In the genomic region with DNA sequence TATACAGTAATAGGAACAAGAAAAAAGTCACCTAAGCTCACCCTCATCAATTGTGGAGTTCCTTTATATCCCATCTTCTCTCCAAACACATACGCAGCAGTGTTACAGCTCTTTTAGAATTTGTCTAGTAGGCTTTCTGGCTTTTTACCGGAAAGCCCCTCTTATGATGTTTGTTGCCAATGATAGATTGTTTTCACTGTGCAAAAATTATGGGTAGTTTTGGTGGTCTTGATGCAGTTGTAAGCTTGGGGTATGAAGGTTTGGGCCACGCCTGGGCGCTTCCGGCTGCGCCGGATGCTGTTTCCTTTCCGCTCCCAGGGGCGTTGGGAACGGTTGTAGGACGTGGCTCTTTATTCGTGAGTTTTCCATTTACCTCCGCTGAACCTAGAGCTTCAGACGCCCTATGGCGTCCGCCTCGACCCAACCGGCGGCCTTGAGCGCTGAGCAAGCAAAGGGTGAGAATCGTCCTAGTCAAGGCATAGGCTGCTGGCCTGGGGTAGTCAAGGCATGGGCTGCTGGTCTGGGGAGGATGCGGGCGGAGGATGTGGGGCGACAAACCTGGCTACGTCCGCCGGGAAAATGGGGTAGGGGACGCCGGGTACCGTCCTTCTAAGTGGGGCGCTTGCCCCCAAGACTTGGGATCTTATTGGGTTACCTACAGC, we compare ENCODE assay signal across 1 cellular context.
TF ChIP-seq lines count a peak whose summit lies in the region.

Gene C12orf57, plus strand, starts transcription at position 304 of the 662 bp plus-strand sequence. Its CDS starts 100 bp downstream, at position 404.
Gene RNU7-1, plus strand, starts transcription at position 98 of the 662 bp plus-strand sequence.

TF ChIP-seq in HepG2, 621 proteins besides CTCF, POLR2A, EP300 and RAD21 (continued from another document and continues in another):
- TF ChIP-seq U2AF2 (IDR thresholded peaks at IDR 0.05; ENCODE audit: low read depth, low read length): no peak; the same call in 1 of the 2 replicates
- peak; percentile 49 to 52; a peak in 2 of 4 replicates for TF ChIP-seq MAFK (conservative IDR thresholded peaks at IDR 0.05 in 1 of 2, IDR thresholded peaks at IDR 0.05 in 1 of 2; ENCODE audit: low read length in 2 of 2)
- TF ChIP-seq XRCC5 (optimal IDR thresholded peaks at IDR 0.05; ENCODE audit: low read length): no peak
- peak; percentile 60; the same call in 1 of the 2 replicates for TF ChIP-seq ZBTB39 (CRISPR knock-in tag; IDR thresholded peaks at IDR 0.05)
- TF ChIP-seq, protein P1, sequence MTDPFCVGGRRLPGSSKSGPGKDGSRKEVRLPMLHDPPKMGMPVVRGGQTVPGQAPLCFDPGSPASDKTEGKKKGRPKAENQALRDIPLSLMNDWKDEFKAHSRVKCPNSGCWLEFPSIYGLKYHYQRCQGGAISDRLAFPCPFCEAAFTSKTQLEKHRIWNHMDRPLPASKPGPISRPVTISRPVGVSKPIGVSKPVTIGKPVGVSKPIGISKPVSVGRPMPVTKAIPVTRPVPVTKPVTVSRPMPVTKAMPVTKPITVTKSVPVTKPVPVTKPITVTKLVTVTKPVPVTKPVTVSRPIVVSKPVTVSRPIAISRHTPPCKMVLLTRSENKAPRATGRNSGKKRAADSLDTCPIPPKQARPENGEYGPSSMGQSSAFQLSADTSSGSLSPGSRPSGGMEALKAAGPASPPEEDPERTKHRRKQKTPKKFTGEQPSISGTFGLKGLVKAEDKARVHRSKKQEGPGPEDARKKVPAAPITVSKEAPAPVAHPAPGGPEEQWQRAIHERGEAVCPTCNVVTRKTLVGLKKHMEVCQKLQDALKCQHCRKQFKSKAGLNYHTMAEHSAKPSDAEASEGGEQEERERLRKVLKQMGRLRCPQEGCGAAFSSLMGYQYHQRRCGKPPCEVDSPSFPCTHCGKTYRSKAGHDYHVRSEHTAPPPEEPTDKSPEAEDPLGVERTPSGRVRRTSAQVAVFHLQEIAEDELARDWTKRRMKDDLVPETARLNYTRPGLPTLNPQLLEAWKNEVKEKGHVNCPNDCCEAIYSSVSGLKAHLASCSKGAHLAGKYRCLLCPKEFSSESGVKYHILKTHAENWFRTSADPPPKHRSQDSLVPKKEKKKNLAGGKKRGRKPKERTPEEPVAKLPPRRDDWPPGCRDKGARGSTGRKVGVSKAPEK (CRISPR knock-in tag; IDR thresholded peaks at IDR 0.05; ENCODE audit: borderline replicate concordance): no peak
- TF ChIP-seq HOMEZ (CRISPR knock-in tag; IDR thresholded peaks at IDR 0.05; ENCODE audit: low read depth): peak; percentile 37; the same call in 1 of the 2 replicates
- TF ChIP-seq IRX3 (CRISPR knock-in tag; IDR thresholded peaks at IDR 0.05; ENCODE audit: borderline replicate concordance, low read depth): peak; percentile 89
- TF ChIP-seq, protein P2, sequence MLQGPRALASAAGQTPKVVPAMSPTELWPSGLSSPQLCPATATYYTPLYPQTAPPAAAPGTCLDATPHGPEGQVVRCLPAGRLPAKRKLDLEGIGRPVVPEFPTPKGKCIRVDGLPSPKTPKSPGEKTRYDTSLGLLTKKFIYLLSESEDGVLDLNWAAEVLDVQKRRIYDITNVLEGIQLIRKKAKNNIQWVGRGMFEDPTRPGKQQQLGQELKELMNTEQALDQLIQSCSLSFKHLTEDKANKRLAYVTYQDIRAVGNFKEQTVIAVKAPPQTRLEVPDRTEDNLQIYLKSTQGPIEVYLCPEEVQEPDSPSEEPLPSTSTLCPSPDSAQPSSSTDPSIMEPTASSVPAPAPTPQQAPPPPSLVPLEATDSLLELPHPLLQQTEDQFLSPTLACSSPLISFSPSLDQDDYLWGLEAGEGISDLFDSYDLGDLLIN (CRISPR knock-in tag; IDR thresholded peaks at IDR 0.05; ENCODE audit: borderline replicate concordance): 0 out of 2 replicates have a peak, but pooled peaks have one; percentile 94
- TF ChIP-seq, protein P3, sequence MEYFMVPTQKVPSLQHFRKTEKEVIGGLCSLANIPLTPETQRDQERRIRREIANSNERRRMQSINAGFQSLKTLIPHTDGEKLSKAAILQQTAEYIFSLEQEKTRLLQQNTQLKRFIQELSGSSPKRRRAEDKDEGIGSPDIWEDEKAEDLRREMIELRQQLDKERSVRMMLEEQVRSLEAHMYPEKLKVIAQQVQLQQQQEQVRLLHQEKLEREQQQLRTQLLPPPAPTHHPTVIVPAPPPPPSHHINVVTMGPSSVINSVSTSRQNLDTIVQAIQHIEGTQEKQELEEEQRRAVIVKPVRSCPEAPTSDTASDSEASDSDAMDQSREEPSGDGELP (IDR thresholded peaks at IDR 0.05; ENCODE audit: borderline replicate concordance, low read depth): no peak
- 0 out of 2 replicates have a peak, but pooled peaks have one; percentile 20 for TF ChIP-seq ZNF460 (CRISPR knock-in tag; IDR thresholded peaks at IDR 0.05; ENCODE audit: borderline replicate concordance)
- TF ChIP-seq POLR2AphosphoS5 (IDR thresholded peaks at IDR 0.05; ENCODE audit: low read depth, low read length): peak; percentile 100
- peak; percentile 87 for TF ChIP-seq AGO2 (optimal IDR thresholded peaks at IDR 0.05; ENCODE audit: low read depth, low read length)
- no peak; the same call in 1 of the 2 replicates for TF ChIP-seq ZNF670 (CRISPR knock-in tag; IDR thresholded peaks at IDR 0.05; ENCODE audit: borderline replicate concordance)
- TF ChIP-seq IRF2 (CRISPR knock-in tag; IDR thresholded peaks at IDR 0.05): peak; percentile 90
- TF ChIP-seq CEBPG (CRISPR knock-in tag; IDR thresholded peaks at IDR 0.05): peak; percentile 71
- no peak for TF ChIP-seq TCF7 (IDR thresholded peaks at IDR 0.05; ENCODE audit: low read depth)
- no peak for TF ChIP-seq ZFP41 (CRISPR knock-in tag; IDR thresholded peaks at IDR 0.05; ENCODE audit: borderline replicate concordance)
- peak; percentile 84 for TF ChIP-seq THAP11 (CRISPR knock-in tag; IDR thresholded peaks at IDR 0.05)
- no peak for TF ChIP-seq ZFP37 (CRISPR knock-in tag; IDR thresholded peaks at IDR 0.05; ENCODE audit: borderline replicate concordance)
- TF ChIP-seq GABPA (IDR thresholded peaks at IDR 0.05; ENCODE audit: low read depth, low read length): no peak
- TF ChIP-seq GABPA (CRISPR knock-in tag; IDR thresholded peaks at IDR 0.05; ENCODE audit: low read depth): peak; percentile 87
- peak; percentile 15; the same call in 1 of the 2 replicates for TF ChIP-seq GTF3A (CRISPR knock-in tag; conservative IDR thresholded peaks at IDR 0.05)
- TF ChIP-seq ZNF343 (CRISPR knock-in tag; IDR thresholded peaks at IDR 0.05): no peak; the same call in 1 of the 2 replicates
- peak; percentile 11; the same call in 1 of the 2 replicates for TF ChIP-seq MNT (IDR thresholded peaks at IDR 0.05)
- TF ChIP-seq RORA (CRISPR knock-in tag; IDR thresholded peaks at IDR 0.05): no peak
- peak; percentile 76; the same call in 1 of the 2 replicates for TF ChIP-seq ZZZ3 (CRISPR knock-in tag; IDR thresholded peaks at IDR 0.05; ENCODE audit: borderline replicate concordance)
- TF ChIP-seq ZMYM4 (CRISPR knock-in tag; IDR thresholded peaks at IDR 0.05): peak; percentile 57; the same call in 1 of the 2 replicates
- peak; percentile 85; the same call in 1 of the 2 replicates for TF ChIP-seq MIER2 (CRISPR knock-in tag; IDR thresholded peaks at IDR 0.05)
- TF ChIP-seq TFDP1 (CRISPR knock-in tag; IDR thresholded peaks at IDR 0.05; ENCODE audit: borderline replicate concordance): peak; percentile 44; the same call in 1 of the 2 replicates
- TF ChIP-seq ZNF232 (CRISPR knock-in tag; IDR thresholded peaks at IDR 0.05; ENCODE audit: borderline replicate concordance): peak; percentile 64; the same call in 1 of the 2 replicates
- TF ChIP-seq MXD1 (CRISPR knock-in tag; IDR thresholded peaks at IDR 0.05): no peak
- TF ChIP-seq PHF21A (CRISPR knock-in tag; IDR thresholded peaks at IDR 0.05): peak; percentile 80
- peak; percentile 25; the same call in 1 of the 2 replicates for TF ChIP-seq SALL1 (CRISPR knock-in tag; IDR thresholded peaks at IDR 0.05)
- TF ChIP-seq TAF1 (CRISPR knock-in tag; IDR thresholded peaks at IDR 0.05): peak; percentile 56; the same call in 1 of the 2 replicates
- TF ChIP-seq HNF4G (IDR thresholded peaks at IDR 0.05; ENCODE audit: borderline replicate concordance, low read depth, low read length): no peak
- TF ChIP-seq HNF4G (CRISPR knock-in tag; IDR thresholded peaks at IDR 0.05; ENCODE audit: borderline replicate concordance, low read depth): 0 out of 2 replicates have a peak, but pooled peaks have one; percentile 19
- TF ChIP-seq SRSF9 (IDR thresholded peaks at IDR 0.05; ENCODE audit: borderline replicate concordance, insufficient read depth, low read depth, low read length, poor library complexity, severe bottlenecking): no peak
- TF ChIP-seq NCOA5 (CRISPR knock-in tag; IDR thresholded peaks at IDR 0.05): 0 out of 2 replicates have a peak, but pooled peaks have one; percentile 21
- TF ChIP-seq CENPT (CRISPR knock-in tag; IDR thresholded peaks at IDR 0.05; ENCODE audit: low read depth): peak; percentile 5; the same call in 1 of the 2 replicates
- TF ChIP-seq ZBTB21 (CRISPR knock-in tag; IDR thresholded peaks at IDR 0.05): peak; percentile 80
- TF ChIP-seq ZUFSP (CRISPR knock-in tag; IDR thresholded peaks at IDR 0.05; ENCODE audit: borderline replicate concordance): no peak
- TF ChIP-seq CC2D1A (CRISPR knock-in tag; IDR thresholded peaks at IDR 0.05): no peak
- no peak for TF ChIP-seq RFX1 (IDR thresholded peaks at IDR 0.05)
- no peak; the same call in 1 of the 2 replicates for TF ChIP-seq ZNF230 (CRISPR knock-in tag; IDR thresholded peaks at IDR 0.05)
- TF ChIP-seq, protein P4, sequence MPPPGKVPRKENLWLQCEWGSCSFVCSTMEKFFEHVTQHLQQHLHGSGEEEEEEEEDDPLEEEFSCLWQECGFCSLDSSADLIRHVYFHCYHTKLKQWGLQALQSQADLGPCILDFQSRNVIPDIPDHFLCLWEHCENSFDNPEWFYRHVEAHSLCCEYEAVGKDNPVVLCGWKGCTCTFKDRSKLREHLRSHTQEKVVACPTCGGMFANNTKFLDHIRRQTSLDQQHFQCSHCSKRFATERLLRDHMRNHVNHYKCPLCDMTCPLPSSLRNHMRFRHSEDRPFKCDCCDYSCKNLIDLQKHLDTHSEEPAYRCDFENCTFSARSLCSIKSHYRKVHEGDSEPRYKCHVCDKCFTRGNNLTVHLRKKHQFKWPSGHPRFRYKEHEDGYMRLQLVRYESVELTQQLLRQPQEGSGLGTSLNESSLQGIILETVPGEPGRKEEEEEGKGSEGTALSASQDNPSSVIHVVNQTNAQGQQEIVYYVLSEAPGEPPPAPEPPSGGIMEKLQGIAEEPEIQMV (CRISPR knock-in tag; IDR thresholded peaks at IDR 0.05; ENCODE audit: low read depth): peak; percentile 59; the same call in 1 of the 2 replicates
